In the genomic region with DNA sequence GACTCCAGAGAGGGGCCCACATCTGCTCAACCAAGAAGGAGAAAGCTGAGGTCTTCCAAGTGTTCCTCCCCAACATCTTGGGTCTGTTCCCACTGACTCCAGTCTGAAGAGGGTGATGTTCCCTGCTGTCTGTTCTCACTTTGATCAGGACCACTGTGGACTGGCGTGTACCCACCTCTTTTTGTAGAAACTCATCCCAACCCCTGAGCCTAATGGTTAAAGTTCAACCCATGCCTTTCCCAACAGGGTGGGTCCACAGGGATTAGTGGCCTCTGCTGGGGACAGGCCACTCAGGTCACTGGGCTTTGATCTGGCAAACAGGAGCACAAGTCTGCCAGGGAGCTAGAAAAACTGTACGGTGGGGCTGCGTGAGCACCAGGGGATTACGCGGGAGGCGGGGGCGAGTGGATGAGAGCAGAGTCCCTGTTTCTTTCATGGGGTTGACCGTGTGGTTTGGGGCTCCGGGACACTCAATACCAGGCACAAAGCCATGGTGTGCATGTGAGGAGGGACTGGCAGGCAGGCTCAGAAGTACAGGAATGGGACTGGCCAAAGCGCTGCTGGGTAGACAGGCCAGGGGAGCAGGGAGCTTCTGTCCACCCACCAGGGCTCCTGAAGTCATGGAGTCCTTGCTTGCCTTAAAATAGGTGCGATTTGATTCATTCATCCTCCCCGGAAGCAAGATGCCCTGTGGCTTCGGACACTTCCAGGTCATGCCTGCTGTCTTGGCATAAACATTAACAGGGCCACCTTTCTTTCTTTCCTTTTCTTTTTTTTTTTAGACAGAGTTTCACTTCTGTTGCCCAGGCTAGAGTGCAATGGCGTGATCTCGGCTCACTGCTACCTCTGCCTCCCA, we compare ENCODE assay signal across 25 cellular contexts. TPM values are rescaled to one million over a fixed set of nuclear protein-coding genes. Genes with fewer than 3 reads are reported as not detected.
"Had no signal": no experiment of that assay in that cellular context is flagged by ENCODE, and none has a peak within 500 bp of the region (broad histone marks: within the 10 kb centered on the region; RNA-seq: fewer than 3 reads in every experiment).

A gene (minus strand): TSS at position 155 of the 856 bp plus-strand sequence. CDS start 79 bp downstream, at position 76.

- H3K4me3 ChIP-seq: heart right ventricle, ovary, prostate gland, thoracic aorta, upper lobe of left lung had no signal

- H3K9me3 ChIP-seq: heart right ventricle, ovary, prostate gland, thoracic aorta, upper lobe of left lung had no signal

- H3K4me1 Mint-ChIP-seq: brain, mesothelial cell of epicardium had no signal

- H3K27ac Mint-ChIP-seq: activated CD8-positive, alpha-beta T cell treated with anti-CD3 and anti-CD28 coated beads, Interleukin-2, amount 10 ng/mL, durations not matched to agents 7 days and 5 days; activated T-helper 1 cell treated with anti-CD3 and anti-CD28 coated beads, Interleukin-12 subunit alpha, Interleukin-12 subunit beta, Interleukin-2, Interleukin-4 antibody, amounts not matched to agents 30 ng/mL and 10 ng/mL and 1 ng/mL, durations not matched to agents 14 hours and 24 hours and 36 hours; brain; mesothelial cell of epicardium had no signal

- H3K4me1 ChIP-seq: heart right ventricle, prostate gland, upper lobe of left lung had no signal

- H3K27me3 ChIP-seq: ovary, upper lobe of left lung had no signal

- DNase-seq: activated CD4-positive, alpha-beta T cell treated with anti-CD3 and anti-CD28 coated beads, Interleukin-2, amount 50 U/mL, for 1 hour; activated CD4-positive, CD25-positive, alpha-beta regulatory T cell treated with anti-CD3 and anti-CD28 coated beads, Interleukin-2, amount 50 U/mL, for 72 hours; activated CD8-positive, alpha-beta T cell treated with anti-CD3 and anti-CD28 coated beads, Interleukin-2, amount 10 ng/mL, durations not matched to agents 7 days and 5 days; activated gamma-delta T cell treated with Interleukin-2 at 50 U/mL for 16 hours; aorta; effector CD4-positive, alpha-beta T cell; heart right ventricle; kidney; mammary epithelial cell; ovary; stimulated activated CD4-positive, alpha-beta T cell treated with anti-CD3 and anti-CD28 coated beads, Interleukin-4, amount 100 ng/mL, for 4 hours; upper lobe of left lung; WERI-Rb-1 had no signal

- H3K27ac ChIP-seq: heart right ventricle, ovary, prostate gland, thoracic aorta, upper lobe of left lung, WERI-Rb-1 had no signal

- ATAC-seq: activated CD8-positive, alpha-beta T cell treated with anti-CD3 and anti-CD28 coated beads, Interleukin-2, amount 10 ng/mL, durations not matched to agents 7 days and 5 days; activated naive CD4-positive, alpha-beta T cell treated with anti-CD3 and anti-CD28 coated beads, Interleukin-2, amount 50 U/mL, for 72 hours; heart right ventricle; SK-N-SH treated with all-trans-retinoic acid at 6 μM for 48 hours had no signal

- H3K36me3 ChIP-seq: heart right ventricle, ovary, prostate gland, thoracic aorta, upper lobe of left lung, WERI-Rb-1 had no signal

- H3K36me3 Mint-ChIP-seq: brain, mesothelial cell of epicardium had no signal

- H3K4me3 Mint-ChIP-seq: activated CD8-positive, alpha-beta T cell treated with anti-CD3 and anti-CD28 coated beads, Interleukin-2, amount 10 ng/mL, durations not matched to agents 7 days and 5 days; activated T-helper 1 cell treated with anti-CD3 and anti-CD28 coated beads, Interleukin-12 subunit alpha, Interleukin-12 subunit beta, Interleukin-2, Interleukin-4 antibody, amounts not matched to agents 30 ng/mL and 10 ng/mL and 1 ng/mL, durations not matched to agents 14 hours and 24 hours and 36 hours; brain; mesothelial cell of epicardium had no signal

RNA-seq across cellular contexts. Expression of the gene that starts here (rescaled TPM):
- total RNA-seq: activated CD8-positive, alpha-beta T cell treated with anti-CD3 and anti-CD28 coated beads, Interleukin-2, amount 10 ng/mL, durations not matched to agents 7 days and 5 days; activated naive CD4-positive, alpha-beta T cell treated with anti-CD3 and anti-CD28 coated beads, Interleukin-2, amount 50 U/mL, for 72 hours; aorta; cardiac septum; chondrocyte; epithelial cell of proximal tubule; fibroblast of villous mesenchyme; kidney; mammary epithelial cell; mesothelial cell of epicardium; ovary; prostate gland; T-helper 2 cell treated with Interferon-gamma antibody and Interleukin-4, amounts not matched to agents 100 ng/mL and 5 ng/mL, for 36 hours; thoracic aorta had no signal
